ENCODE assay signal across 20 cellular contexts in genomic region chr11:12554122-12554521, GRCh38.
DNase-seq lines count a peak whose midpoint lies in the region; ATAC-seq, FAIRE-seq and TF ChIP-seq lines count a peak whose summit lies in the region.
"Had no signal": no experiment of that assay in that cellular context is flagged by ENCODE, and none has a peak within 500 bp of the region (broad histone marks: within the 10 kb centered on the region; RNA-seq: fewer than 3 reads in every experiment).

No MANE protein-coding gene starts in this region.

- H3K9me3 ChIP-seq in HCT116 (ENCODE audit: control insufficient read depth in 1 of 2, insufficient read depth in 1 of 2, low read depth in 1 of 2, low read length in 2 of 2) (peaks cover 0 to 3% of the 10 kb centered on the region in 2 experiments; a peak in 1 of 4 replicates), K562 (replicated peaks; ENCODE audit: control insufficient read depth, insufficient read depth, low read depth, low read length) (no peaks in the 10 kb centered on the region)

- TF ChIP-seq POLR2A in HCT116 (IDR thresholded peaks at IDR 0.05; ENCODE audit: borderline replicate concordance, extremely low read depth, insufficient read depth, insufficient read length) = no peak
- TF ChIP-seq POLR2A in K562 (conservative IDR thresholded peaks at IDR 0.05) = no peak

- H3K4me2 ChIP-seq in HCT116 (ENCODE audit: low read length) (no peak overlapping the region), K562 (ENCODE audit: insufficient read depth, low read length) (no peak overlapping the region)
- H3K4me2 ChIP-seq: BLaER1 treated with 17β-estradiol and CSF1 and Interleukin-3, amounts not matched to agents 10 nM and 100 nM had no signal

- H3K4me3 ChIP-seq in HCT116 (replicated peaks in 1 of 2; ENCODE audit: low read depth in 1 of 2, low read length in 2 of 2) (no peak overlapping the region), K562 (no peak overlapping the region)
- H3K4me3 ChIP-seq: BLaER1 treated with 17β-estradiol and CSF1 and Interleukin-3, amounts not matched to agents 10 nM and 100 nM had no signal

- CTCF ChIA-PET in HCT116 (lab: Charles Lee) = no interaction called here
- CTCF ChIA-PET in K562 (lab: Yijun Ruan, JAX; ENCODE audit: low intra/inter-chr PET ratio) = no interaction called here

- RAD21 ChIA-PET in HCT116 (lab: Charles Lee; ENCODE audit: low non-redundant PET in 1 of 2, low total read pairs in 2 of 2, uncharacterized antibody in 2 of 2, unreplicated experiment in 2 of 2) = no interaction called here

- 0% methylated on average over 1 of the region's 1 CpG for WGBS in K562 (ENCODE audit: insufficient coverage, low coverage, missing lambda C conversion rate)

- H3K9me2 ChIP-seq in HCT116 (ENCODE audit: insufficient read depth) = no peaks in the 10 kb centered on the region

- intact Hi-C loops in HCT116 (cut with micrococcal nuclease) (no loop called here), K562 (cut with micrococcal nuclease) (no loop called here)

- in situ Hi-C loops in K562 (cut with MboI) = no loop called here

- FAIRE-seq in K562 (lab: Jason Lieb, UNC) = no peak
- FAIRE-seq: A204.1, D721Med, G401.6, GM12891, GM19239 had no signal

- DNase-seq in HCT116 (ENCODE audit: low read depth, low spot score) (no peak), K562 (ENCODE audit: extremely low read depth in 1 of 4, low spot score in 3 of 4) (no peak), caudate nucleus (lab: John Stamatoyannopoulos, UW) (no peak)
- DNase-seq: 8988T; AML-193; Caco-2; Calu3; CD4-positive, alpha-beta T cell; CD8-positive, alpha-beta T cell; DMS79 treated with DMSO at 0.1 percent for 48 hours; GF-D8 had no signal

- POLR2A ChIA-PET in HCT116 (lab: Charles Lee) (no interaction called here), K562 (lab: Yijun Ruan, JAX) (no interaction called here)

- H3K9ac ChIP-seq in HCT116 (ENCODE audit: low read length) (no peak overlapping the region), K562 (ENCODE audit: insufficient read depth in 1 of 2, low read depth in 2 of 2, low read length in 2 of 2) (no peak overlapping the region)
- H3K9ac ChIP-seq: BLaER1 treated with 17β-estradiol and CSF1 and Interleukin-3, amounts not matched to agents 10 nM and 100 nM had no signal

- no TSS peak for BruUV-seq in HCT116 (replicated peaks; lab: Mats Ljungman, UMichigan)
- no TSS peak for BruUV-seq in K562 (replicated peaks; lab: Mats Ljungman, UMichigan)

- ATAC-seq in HCT116 (no peak), K562 (no peak), GM21360 (IDR thresholded peaks at IDR 0.05; ENCODE audit: unreplicated experiment) (no peak), GM18858 (IDR thresholded peaks at IDR 0.05; ENCODE audit: unreplicated experiment) (no peak)
- ATAC-seq: CD8-positive, alpha-beta T cell had no signal

- TF ChIP-seq RAD21 in HCT116 (IDR thresholded peaks at IDR 0.05; ENCODE audit: low read depth) = no peak
- no peak for TF ChIP-seq RAD21 in K562 (CRISPR knock-in tag; conservative IDR thresholded peaks at IDR 0.05 in 1 of 2, IDR thresholded peaks at IDR 0.05 in 1 of 2)

- TF ChIP-seq EP300 in K562 (IDR thresholded peaks at IDR 0.05; ENCODE audit: low read length) = no peak

- H2AFZ ChIP-seq in HCT116 (ENCODE audit: low read depth, low read length, poor library complexity, severe bottlenecking) (no peak overlapping the region), K562 (ENCODE audit: low read depth, low read length) (no peak overlapping the region)

- TF ChIP-seq CTCF in HCT116 (IDR thresholded peaks at IDR 0.05 in 2 of 3, conservative IDR thresholded peaks at IDR 0.05 in 1 of 3; ENCODE audit: borderline replicate concordance in 1 of 3, insufficient read depth in 1 of 3, low read depth in 2 of 3, low read length in 2 of 3) (no peak), K562 (IDR thresholded peaks at IDR 0.05 in 2 of 3, conservative IDR thresholded peaks at IDR 0.05 in 1 of 3; ENCODE audit: insufficient read depth in 2 of 3, low read depth in 1 of 3, low read length in 3 of 3) (no peak)

- H4K20me1 ChIP-seq in HCT116 (ENCODE audit: insufficient read depth) = no peaks in the 10 kb centered on the region
- no peaks in the 10 kb centered on the region for H4K20me1 ChIP-seq in K562 (replicated peaks; ENCODE audit: control insufficient read depth, insufficient read depth, low read length)
- H4K20me1 ChIP-seq: BLaER1 treated with 17β-estradiol and CSF1 and Interleukin-3, amounts not matched to agents 10 nM and 100 nM had no signal

- H3K79me2 ChIP-seq in HCT116 (ENCODE audit: insufficient read depth, low read length) = no peaks in the 10 kb centered on the region
- H3K79me2 ChIP-seq in K562 (ENCODE audit: control insufficient read depth, insufficient read depth, low read length) = no peaks in the 10 kb centered on the region

- H3K9me1 ChIP-seq in K562 (ENCODE audit: control insufficient read depth, insufficient read depth, low read length) = no peaks in the 10 kb centered on the region

- H3K27ac ChIP-seq in HCT116 (ENCODE audit: low read depth, low read length) (no peak overlapping the region), K562 (ENCODE audit: extremely low read depth, low read depth, low read length) (no peak overlapping the region), caudate nucleus (ENCODE audit: low read depth, low read length) (no peak overlapping the region)
- H3K27ac ChIP-seq: BLaER1 treated with 17β-estradiol and CSF1 and Interleukin-3, amounts not matched to agents 10 nM and 100 nM; C4-2B had no signal

- H3K36me3 ChIP-seq in HCT116 (ENCODE audit: control insufficient read depth in 1 of 2, insufficient read depth in 2 of 2, low read length in 2 of 2) (no peaks in the 10 kb centered on the region), K562 (ENCODE audit: control insufficient read depth, insufficient read depth, low read length) (no peaks in the 10 kb centered on the region)
- H3K36me3 ChIP-seq: BLaER1 treated with 17β-estradiol and CSF1 and Interleukin-3, amounts not matched to agents 10 nM and 100 nM had no signal

- peaks cover 13 to 17% of the 10 kb centered on the region in 2 experiments for H3K4me1 ChIP-seq in HCT116 (ENCODE audit: control insufficient read depth in 1 of 2, insufficient read depth in 2 of 2, low read length in 2 of 2)
- H3K4me1 ChIP-seq in K562 (replicated peaks in 1 of 2; ENCODE audit: control insufficient read depth in 2 of 2, insufficient read depth in 2 of 2, low read length in 2 of 2) = no peaks in the 10 kb centered on the region
- H3K4me1 ChIP-seq: BLaER1 treated with 17β-estradiol and CSF1 and Interleukin-3, amounts not matched to agents 10 nM and 100 nM; Caco-2 had no signal

- H3K27me3 ChIP-seq in HCT116 (ENCODE audit: insufficient read depth, low read length) (no peaks in the 10 kb centered on the region), K562 (ENCODE audit: control insufficient read depth in 2 of 2, insufficient read depth in 2 of 2, low read length in 2 of 2) (peaks cover 4 to 10% of the 10 kb centered on the region in 2 experiments; a peak in 4 of 5 replicates)
- H3K27me3 ChIP-seq: BLaER1 treated with 17β-estradiol and CSF1 and Interleukin-3, amounts not matched to agents 10 nM and 100 nM had no signal

TF ChIP-seq in HCT116, 20 proteins besides CTCF, POLR2A, EP300 and RAD21:
- no peak for TF ChIP-seq EGR1 (IDR thresholded peaks at IDR 0.05; ENCODE audit: low read depth)
- TF ChIP-seq CBX3 (IDR thresholded peaks at IDR 0.05; ENCODE audit: low read depth) = 0 out of 2 replicates have a peak, but pooled peaks have one; percentile 51
- no peak for TF ChIP-seq MAX (IDR thresholded peaks at IDR 0.05)

TF ChIP-seq in K562, 482 proteins besides CTCF, POLR2A, EP300 and RAD21:
- peak; percentile 61 for TF ChIP-seq RBM25 (IDR thresholded peaks at IDR 0.05; ENCODE audit: low read depth, low read length, severe bottlenecking)
- TF ChIP-seq ZNF740 (CRISPR knock-in tag; IDR thresholded peaks at IDR 0.05) = no peak
- TF ChIP-seq ZNF740 (tag; IDR thresholded peaks at IDR 0.05) = no peak
TF ChIP-seq in K562: peak in this region for 1.

Comparison
In these comparisons a context has a peak if more than half of its experiments do, and no peak if none do; other contexts are left out.
1. Of the 22 proteins assayed by ChIP-seq in both K562 and HCT116: peak only in K562: none; only in HCT116: CBX3; in both: none; in neither: 21.